In genomic region chr16:11349599-11350276, GRCh38 we compare ENCODE assay signal across 8 cellular contexts. TPM values are rescaled to one million over a fixed set of nuclear protein-coding genes. Genes with fewer than 3 reads are reported as not detected.
DNase-seq lines count a peak whose midpoint lies in the region; ATAC-seq and TF ChIP-seq lines count a peak whose summit lies in the region.

No MANE protein-coding gene starts in this region.

- H3K27me3 Mint-ChIP-seq in IgD-negative memory B cell: no peaks in the 10 kb centered on the region
- H3K27me3 Mint-ChIP-seq in activated T-cell treated with anti-CD3 and anti-CD28 coated beads, Interleukin-2, amount 50 U/mL, for 72 hours (ENCODE audit: low read depth): no peaks in the 10 kb centered on the region

- H3K4me3 Mint-ChIP-seq in IgD-negative memory B cell: peak overlapping the region in 2 of 4 donors; percentile 16 to 60
- H3K4me3 Mint-ChIP-seq in activated T-cell treated with anti-CD3 and anti-CD28 coated beads, Interleukin-2, amount 50 U/mL, for 72 hours: peak overlapping the region in 1 of 2 donors; percentile 11

- peaks cover 2% of the 10 kb centered on the region for H3K36me3 Mint-ChIP-seq in IgD-negative memory B cell
- peaks cover 20 to 44% of the 10 kb centered on the region in 2 donors for H3K36me3 Mint-ChIP-seq in activated T-cell treated with anti-CD3 and anti-CD28 coated beads, Interleukin-2, amount 50 U/mL, for 72 hours (ENCODE audit: insufficient read depth in 2 of 2)

- H3K36me3 ChIP-seq in thoracic aorta: no peaks in the 10 kb centered on the region

- no peak for TF ChIP-seq CTCF in thoracic aorta (IDR thresholded peaks at IDR 0.05)

- H3K9me3 Mint-ChIP-seq in IgD-negative memory B cell: no peaks in the 10 kb centered on the region
- no peaks in the 10 kb centered on the region for H3K9me3 Mint-ChIP-seq in activated T-cell treated with anti-CD3 and anti-CD28 coated beads, Interleukin-2, amount 50 U/mL, for 72 hours

- peak overlapping the region in 2 of 3 donors; percentile 4 to 16 for H3K27ac Mint-ChIP-seq in IgD-negative memory B cell
- H3K27ac Mint-ChIP-seq in activated T-cell treated with anti-CD3 and anti-CD28 coated beads, Interleukin-2, amount 50 U/mL, for 72 hours: no peak overlapping the region

- peak; percentile 76 for ATAC-seq in thoracic aorta (ENCODE audit: insufficient number of reproducible peaks, low FRiP score, low read depth)
- ATAC-seq in activated T-cell treated with anti-CD3 and anti-CD28 coated beads, Interleukin-2, amount 50 U/mL, for 72 hours (replicated peaks in 1 of 2): no peak

- no peaks in the 10 kb centered on the region for H3K27me3 ChIP-seq in thoracic aorta (replicated peaks; ENCODE audit: insufficient read depth)

- peak overlapping the region in 1 of 2 donors; percentile 0 for H3K27ac ChIP-seq in thoracic aorta

- H3K4me1 Mint-ChIP-seq in IgD-negative memory B cell: peaks cover 21 to 29% (median 25%) of the 10 kb centered on the region in 3 donors
- peaks cover 82% of the 10 kb centered on the region for H3K4me1 Mint-ChIP-seq in activated T-cell treated with anti-CD3 and anti-CD28 coated beads, Interleukin-2, amount 50 U/mL, for 72 hours (ENCODE audit: low read depth)

- peaks cover 11 to 18% of the 10 kb centered on the region in 2 donors for H3K4me1 ChIP-seq in thoracic aorta (ENCODE audit: control insufficient read depth in 1 of 2, low read depth in 2 of 2)

- DNase-seq in astrocyte of the hippocampus (ENCODE audit: low read depth, low spot score): peak; percentile 71
- peak; percentile 43 for DNase-seq in kidney tubule cell (ENCODE audit: low spot score)
- DNase-seq in thoracic aorta (ENCODE audit: low spot score): no peak
- DNase-seq in KG1 (lab: John Stamatoyannopoulos, UW): no peak
- DNase-seq in activated T-cell treated with anti-CD3 and anti-CD28 coated beads, Interleukin-2, amount 50 U/mL, for 72 hours: no peak
- no peak for DNase-seq in NCI-H226
- DNase-seq in stimulated activated CD4-positive, alpha-beta T cell treated with anti-CD3 and anti-CD28 coated beads, Interleukin-2, amount 100 ng/mL, for 48 hours: no peak

- no peaks in the 10 kb centered on the region for H3K9me3 ChIP-seq in thoracic aorta

- H3K4me3 ChIP-seq in thoracic aorta: no peak overlapping the region

RNA-seq across cellular contexts. Expression of gene RMI2, which starts 4.5 kb away (rescaled TPM):
- 13.8 TPM for polyA plus RNA-seq in IgD-negative memory B cell
- under 1 TPM in 1 of 2 donors, not detected in 1; 0.49 TPM for total RNA-seq in thoracic aorta
- total RNA-seq in activated T-cell treated with anti-CD3 and anti-CD28 coated beads, Interleukin-2, amount 50 U/mL, for 72 hours: 100 to 1,000 TPM; 105 to 119 TPM

Comparison
In these comparisons a context has a peak if more than half of its experiments do, and no peak if none do; other contexts are left out.
1. DNase-seq: peak in astrocyte of the hippocampus (single experiment) and kidney tubule cell (single experiment); none in thoracic aorta (single experiment), KG1 (single experiment), activated T-cell treated with anti-CD3 and anti-CD28 coated beads, Interleukin-2, amount 50 U/mL, for 72 hours (0 of 2), NCI-H226 (single experiment) and stimulated activated CD4-positive, alpha-beta T cell treated with anti-CD3 and anti-CD28 coated beads, Interleukin-2, amount 100 ng/mL, for 48 hours (0 of 2).
2. RNA of gene RMI2, which starts 4.5 kb away (total RNA-seq): 105 to 119 TPM in activated T-cell treated with anti-CD3 and anti-CD28 coated beads, Interleukin-2, amount 50 U/mL, for 72 hours; 0.49 TPM in thoracic aorta; every median in the first group is over 10 times any median in the second.